8 cellular contexts compared by ENCODE assay signal in genomic region chr9:137757613-137758029, GRCh38.
DNase-seq lines count a peak whose midpoint lies in the region; ATAC-seq and FAIRE-seq lines count a peak whose summit lies in the region.

No MANE protein-coding gene starts in this region.

- peak; percentile 46 for ATAC-seq in GM19043 (IDR thresholded peaks at IDR 0.05; ENCODE audit: low read depth, unreplicated experiment)
- no peak for ATAC-seq in GM18502 (IDR thresholded peaks at IDR 0.05; ENCODE audit: poor library complexity, unreplicated experiment)

- no peak for FAIRE-seq in RCC 7860 (lab: Jason Lieb, UNC)

- DNase-seq in RCC 7860 (ENCODE audit: low spot score) (peak; percentile 81), anterior cingulate cortex (lab: John Stamatoyannopoulos, UW) (no peak), NCI-H526 (lab: John Stamatoyannopoulos, UW) (no peak), GM19240 (ENCODE audit: insufficient read length, low spot score) (no peak)
- DNase-seq in central memory CD4-positive, alpha-beta T cell, result peak; percentile 38
- peak; percentile 43 for DNase-seq in stimulated activated CD4-positive, alpha-beta T cell treated with anti-CD3 and anti-CD28 coated beads, Interleukin-4, amount 100 ng/mL, for 1 hour

Comparison
In these comparisons a context has a peak if more than half of its experiments do, and no peak if none do; other contexts are left out.
1. DNase-seq: peak in RCC 7860 (single experiment), central memory CD4-positive, alpha-beta T cell (single experiment) and stimulated activated CD4-positive, alpha-beta T cell treated with anti-CD3 and anti-CD28 coated beads, Interleukin-4, amount 100 ng/mL, for 1 hour (single experiment); none in anterior cingulate cortex (0 of 58), NCI-H526 (0 of 2) and GM19240 (single experiment).